In the genomic region with DNA sequence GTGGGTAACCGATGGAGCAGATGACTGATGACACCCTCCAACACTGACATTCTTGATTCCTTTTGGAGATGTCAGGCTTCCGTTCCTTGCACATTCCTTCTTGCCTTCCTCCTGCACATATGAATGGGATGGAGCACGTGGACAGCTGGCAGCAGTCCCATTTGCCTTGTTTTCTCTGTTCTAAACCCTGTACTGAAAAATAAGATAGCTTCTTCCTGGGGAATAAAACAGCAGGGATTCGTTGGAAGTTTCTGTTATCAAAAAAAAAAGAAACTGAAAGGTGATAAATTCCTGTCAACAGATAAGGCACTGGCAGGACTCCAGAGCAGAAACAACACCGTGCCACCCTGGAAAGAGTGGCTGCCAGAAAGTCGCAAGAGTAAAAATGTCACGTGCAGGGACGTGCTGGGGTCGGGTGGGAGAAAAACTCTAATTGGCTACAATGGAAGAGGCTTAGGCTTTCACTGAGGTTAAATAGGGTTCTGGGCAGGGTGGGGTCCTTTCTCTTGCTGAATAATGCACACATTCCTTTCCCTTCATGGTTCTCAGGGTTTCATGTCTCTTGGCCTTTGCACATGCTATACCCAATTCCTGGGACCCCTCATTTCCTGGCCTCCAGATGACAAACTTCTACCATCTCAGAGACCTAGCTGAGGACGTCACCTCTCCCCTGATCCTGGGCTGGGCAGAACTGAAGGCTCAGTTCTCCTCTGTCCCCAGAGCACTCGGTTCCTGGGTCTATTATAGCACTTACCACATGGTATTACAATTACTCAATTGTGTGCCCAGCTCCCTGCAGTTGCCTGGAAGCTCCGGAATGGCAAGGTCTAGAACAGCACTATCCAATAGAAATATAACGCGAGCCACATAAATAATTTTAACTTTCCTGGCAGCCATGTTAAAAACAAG, we compare ENCODE assay signal across 1 cellular context.
TF ChIP-seq lines count a peak whose summit lies in the region.

No MANE protein-coding gene starts in this region.

TF ChIP-seq in HEK293, 187 proteins besides CTCF, POLR2A, EP300 and RAD21 (continued from another document):
- TF ChIP-seq, protein P1, sequence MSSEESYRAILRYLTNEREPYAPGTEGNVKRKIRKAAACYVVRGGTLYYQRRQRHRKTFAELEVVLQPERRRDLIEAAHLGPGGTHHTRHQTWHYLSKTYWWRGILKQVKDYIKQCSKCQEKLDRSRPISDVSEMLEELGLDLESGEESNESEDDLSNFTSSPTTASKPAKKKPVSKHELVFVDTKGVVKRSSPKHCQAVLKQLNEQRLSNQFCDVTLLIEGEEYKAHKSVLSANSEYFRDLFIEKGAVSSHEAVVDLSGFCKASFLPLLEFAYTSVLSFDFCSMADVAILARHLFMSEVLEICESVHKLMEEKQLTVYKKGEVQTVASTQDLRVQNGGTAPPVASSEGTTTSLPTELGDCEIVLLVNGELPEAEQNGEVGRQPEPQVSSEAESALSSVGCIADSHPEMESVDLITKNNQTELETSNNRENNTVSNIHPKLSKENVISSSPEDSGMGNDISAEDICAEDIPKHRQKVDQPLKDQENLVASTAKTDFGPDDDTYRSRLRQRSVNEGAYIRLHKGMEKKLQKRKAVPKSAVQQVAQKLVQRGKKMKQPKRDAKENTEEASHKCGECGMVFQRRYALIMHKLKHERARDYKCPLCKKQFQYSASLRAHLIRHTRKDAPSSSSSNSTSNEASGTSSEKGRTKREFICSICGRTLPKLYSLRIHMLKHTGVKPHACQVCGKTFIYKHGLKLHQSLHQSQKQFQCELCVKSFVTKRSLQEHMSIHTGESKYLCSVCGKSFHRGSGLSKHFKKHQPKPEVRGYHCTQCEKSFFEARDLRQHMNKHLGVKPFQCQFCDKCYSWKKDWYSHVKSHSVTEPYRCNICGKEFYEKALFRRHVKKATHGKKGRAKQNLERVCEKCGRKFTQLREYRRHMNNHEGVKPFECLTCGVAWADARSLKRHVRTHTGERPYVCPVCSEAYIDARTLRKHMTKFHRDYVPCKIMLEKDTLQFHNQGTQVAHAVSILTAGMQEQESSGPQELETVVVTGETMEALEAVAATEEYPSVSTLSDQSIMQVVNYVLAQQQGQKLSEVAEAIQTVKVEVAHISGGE (tag by site-specific recombination; conservative IDR thresholded peaks at IDR 0.05; ENCODE audit: low read depth), result 0 out of 2 replicates have a peak, but pooled peaks have one; percentile 19
- no peak for TF ChIP-seq ZNF48 (tag by site-specific recombination; IDR thresholded peaks at IDR 0.05)
- TF ChIP-seq, protein P2, sequence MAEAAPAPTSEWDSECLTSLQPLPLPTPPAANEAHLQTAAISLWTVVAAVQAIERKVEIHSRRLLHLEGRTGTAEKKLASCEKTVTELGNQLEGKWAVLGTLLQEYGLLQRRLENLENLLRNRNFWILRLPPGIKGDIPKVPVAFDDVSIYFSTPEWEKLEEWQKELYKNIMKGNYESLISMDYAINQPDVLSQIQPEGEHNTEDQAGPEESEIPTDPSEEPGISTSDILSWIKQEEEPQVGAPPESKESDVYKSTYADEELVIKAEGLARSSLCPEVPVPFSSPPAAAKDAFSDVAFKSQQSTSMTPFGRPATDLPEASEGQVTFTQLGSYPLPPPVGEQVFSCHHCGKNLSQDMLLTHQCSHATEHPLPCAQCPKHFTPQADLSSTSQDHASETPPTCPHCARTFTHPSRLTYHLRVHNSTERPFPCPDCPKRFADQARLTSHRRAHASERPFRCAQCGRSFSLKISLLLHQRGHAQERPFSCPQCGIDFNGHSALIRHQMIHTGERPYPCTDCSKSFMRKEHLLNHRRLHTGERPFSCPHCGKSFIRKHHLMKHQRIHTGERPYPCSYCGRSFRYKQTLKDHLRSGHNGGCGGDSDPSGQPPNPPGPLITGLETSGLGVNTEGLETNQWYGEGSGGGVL (tag by site-specific recombination; IDR thresholded peaks at IDR 0.05), result 0 out of 2 replicates have a peak, but pooled peaks have one; percentile 25
- TF ChIP-seq, protein P3, sequence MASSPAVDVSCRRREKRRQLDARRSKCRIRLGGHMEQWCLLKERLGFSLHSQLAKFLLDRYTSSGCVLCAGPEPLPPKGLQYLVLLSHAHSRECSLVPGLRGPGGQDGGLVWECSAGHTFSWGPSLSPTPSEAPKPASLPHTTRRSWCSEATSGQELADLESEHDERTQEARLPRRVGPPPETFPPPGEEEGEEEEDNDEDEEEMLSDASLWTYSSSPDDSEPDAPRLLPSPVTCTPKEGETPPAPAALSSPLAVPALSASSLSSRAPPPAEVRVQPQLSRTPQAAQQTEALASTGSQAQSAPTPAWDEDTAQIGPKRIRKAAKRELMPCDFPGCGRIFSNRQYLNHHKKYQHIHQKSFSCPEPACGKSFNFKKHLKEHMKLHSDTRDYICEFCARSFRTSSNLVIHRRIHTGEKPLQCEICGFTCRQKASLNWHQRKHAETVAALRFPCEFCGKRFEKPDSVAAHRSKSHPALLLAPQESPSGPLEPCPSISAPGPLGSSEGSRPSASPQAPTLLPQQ (tag by site-specific recombination; IDR thresholded peaks at IDR 0.05), result peak; percentile 56
- no peak; the same call in 1 of the 2 replicates for TF ChIP-seq KLF16 (tag by site-specific recombination; IDR thresholded peaks at IDR 0.05)
- no peak for TF ChIP-seq MYNN (tag by site-specific recombination; IDR thresholded peaks at IDR 0.05; ENCODE audit: borderline replicate concordance)
- TF ChIP-seq ZSCAN30 (tag by site-specific recombination; IDR thresholded peaks at IDR 0.05), result no peak
- peak; percentile 37; the same call in 1 of the 2 replicates for TF ChIP-seq ZNF629 (tag by site-specific recombination; IDR thresholded peaks at IDR 0.05)
- TF ChIP-seq HOXA7 (CRISPR knock-in tag; IDR thresholded peaks at IDR 0.05; ENCODE audit: borderline replicate concordance), result no peak
- TF ChIP-seq ZNF792 (tag by site-specific recombination; IDR thresholded peaks at IDR 0.05), result no peak
- peak; percentile 35; the same call in 1 of the 2 replicates for TF ChIP-seq ZBTB8A (tag by site-specific recombination; IDR thresholded peaks at IDR 0.05)
